1 cellular context compared by ENCODE assay signal in the genomic region with DNA sequence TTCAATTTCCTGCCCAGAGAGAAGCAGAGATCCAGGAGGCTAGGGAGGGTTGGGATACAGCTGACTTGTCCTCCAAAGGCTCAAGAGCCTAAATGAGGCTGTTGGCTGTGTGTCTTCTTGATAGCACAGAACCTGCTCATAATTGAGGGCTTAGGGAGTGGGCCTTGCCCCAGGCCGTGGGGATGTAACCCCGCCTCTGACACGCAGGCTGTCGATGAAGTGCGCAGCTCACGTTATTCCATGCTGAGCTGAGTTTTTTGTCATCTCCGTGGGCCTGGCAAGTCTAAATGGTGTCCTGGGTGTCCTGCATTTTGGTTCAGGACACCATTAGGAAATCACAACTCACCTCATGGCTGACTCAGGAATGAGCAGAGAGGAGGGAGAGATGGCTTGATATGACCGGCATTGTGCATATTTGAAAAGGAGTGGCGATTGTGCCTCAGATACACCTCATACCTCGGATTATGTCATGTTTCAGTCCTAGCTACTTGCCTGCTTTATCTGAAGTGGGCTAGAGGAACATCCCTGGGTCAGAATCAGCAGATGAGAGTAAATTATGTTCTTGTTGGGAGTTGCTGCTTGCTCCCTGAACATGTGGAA.
TF ChIP-seq lines count a peak whose summit lies in the region.

No MANE protein-coding gene starts in this region.

TF ChIP-seq in H1, 55 proteins besides CTCF, POLR2A, EP300 and RAD21:
- TF ChIP-seq JUND (IDR thresholded peaks at IDR 0.05; ENCODE audit: low read length) (no peak), TCF12 (IDR thresholded peaks at IDR 0.05; ENCODE audit: low read depth, low read length) (no peak), TEAD4 (IDR thresholded peaks at IDR 0.05; ENCODE audit: low read depth, low read length) (no peak), NRF1 (IDR thresholded peaks at IDR 0.05; ENCODE audit: low read depth, low read length) (no peak), CBX5 (IDR thresholded peaks at IDR 0.05; ENCODE audit: low read depth, low read length) (no peak), POU5F1 (IDR thresholded peaks at IDR 0.05; ENCODE audit: low read depth, low read length) (no peak), BRCA1 (IDR thresholded peaks at IDR 0.05; ENCODE audit: low read depth, low read length) (no peak), GTF2F1 (IDR thresholded peaks at IDR 0.05; ENCODE audit: borderline replicate concordance, low read depth, low read length) (no peak), TAF7 (optimal IDR thresholded peaks at IDR 0.05; ENCODE audit: borderline replicate concordance, low read depth, low read length) (no peak), RBBP5 (IDR thresholded peaks at IDR 0.05; ENCODE audit: borderline replicate concordance, low read depth, low read length) (no peak), SAP30 (IDR thresholded peaks at IDR 0.05; ENCODE audit: insufficient read depth, insufficient replicate concordance, low read length) (no peak), CHD7 (IDR thresholded peaks at IDR 0.05; ENCODE audit: insufficient replicate concordance, low read length) (no peak)
- TF ChIP-seq, protein P1, sequence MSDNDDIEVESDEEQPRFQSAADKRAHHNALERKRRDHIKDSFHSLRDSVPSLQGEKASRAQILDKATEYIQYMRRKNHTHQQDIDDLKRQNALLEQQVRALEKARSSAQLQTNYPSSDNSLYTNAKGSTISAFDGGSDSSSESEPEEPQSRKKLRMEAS (IDR thresholded peaks at IDR 0.05): no peak
